18 cellular contexts compared by ENCODE assay signal in the genomic region with DNA sequence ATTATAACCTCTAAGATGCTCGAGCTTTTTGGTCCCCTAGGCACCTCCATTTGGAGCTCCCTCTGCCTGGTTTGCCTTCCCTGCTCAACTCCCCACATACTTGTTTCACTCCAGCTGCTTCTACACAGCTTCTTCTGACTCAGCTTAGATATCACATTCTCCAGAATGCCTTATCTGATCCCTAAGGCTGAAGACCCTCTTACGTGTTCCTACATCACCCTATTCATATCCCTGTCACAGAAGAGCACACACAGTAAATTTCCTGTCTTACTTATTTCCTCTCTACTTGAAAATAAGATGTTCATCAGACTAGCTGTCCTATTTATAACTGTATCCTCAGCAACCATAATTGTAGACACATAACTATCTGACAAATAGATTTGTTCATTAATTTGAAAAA.
DNase-seq lines count a peak whose midpoint lies in the region; ATAC-seq and TF ChIP-seq lines count a peak whose summit lies in the region.
"Had no signal": no experiment of that assay in that cellular context is flagged by ENCODE, and none has a peak within 500 bp of the region (broad histone marks: within the 10 kb centered on the region; RNA-seq: fewer than 3 reads in every experiment).

No MANE protein-coding gene starts in this region.

- no peak overlapping the region for H3K9ac ChIP-seq in mammary epithelial cell (ENCODE audit: insufficient read depth, low read length)
- no peak overlapping the region for H3K9ac ChIP-seq in trophoblast cell (ENCODE audit: low read length)
- H3K9ac ChIP-seq: BLaER1 treated with 17β-estradiol and CSF1 and Interleukin-3, amounts not matched to agents 10 nM and 100 nM had no signal

- H3K4me3 ChIP-seq in mammary epithelial cell (replicated peaks in 1 of 3; ENCODE audit: insufficient read depth in 1 of 3, low read depth in 2 of 3, low read length in 3 of 3) (no peak overlapping the region), trophoblast cell (ENCODE audit: low read depth, low read length) (no peak overlapping the region)
- H3K4me3 ChIP-seq: A549; BLaER1 treated with 17β-estradiol and CSF1 and Interleukin-3, amounts not matched to agents 10 nM and 100 nM had no signal

- no peak overlapping the region for H3K23ac ChIP-seq in trophoblast cell (ENCODE audit: low read length)

- H3K14ac ChIP-seq in trophoblast cell (ENCODE audit: low read length): no peak overlapping the region

- H3K27me3 ChIP-seq in mammary epithelial cell (ENCODE audit: insufficient read depth, low read length): no peaks in the 10 kb centered on the region
- H3K27me3 ChIP-seq in trophoblast cell (ENCODE audit: insufficient read depth, low read length): no peaks in the 10 kb centered on the region
- H3K27me3 ChIP-seq: BLaER1 treated with 17β-estradiol and CSF1 and Interleukin-3, amounts not matched to agents 10 nM and 100 nM had no signal

- H3K79me2 ChIP-seq in mammary epithelial cell (ENCODE audit: insufficient read depth, low read length) (no peaks in the 10 kb centered on the region), trophoblast cell (ENCODE audit: control insufficient read depth, insufficient read depth, low read length, poor library complexity) (no peaks in the 10 kb centered on the region)

- no peaks in the 10 kb centered on the region for H3K79me1 ChIP-seq in trophoblast cell (ENCODE audit: low read length)

- no peaks in the 10 kb centered on the region for H3K27me3 Mint-ChIP-seq in MCF 10A (ENCODE audit: insufficient read depth, unreplicated experiment)

- peaks cover 7% of the 10 kb centered on the region for H3K9me3 Mint-ChIP-seq in MCF 10A (ENCODE audit: unreplicated experiment)
- H3K9me3 Mint-ChIP-seq: H9 had no signal

- CTCF ChIA-PET in MCF 10A (lab: Yijun Ruan, JAX) (interaction anchor here (0.6 to 0.7 kb wide), 2 partner anchors 41 to 412 kb away, joined by 3 read pairs; no protein-coding TSS in a partner anchor), mammary epithelial cell (lab: Charles Lee; ENCODE audit: low non-redundant PET) (no interaction called here)

- no peak for ATAC-seq in HG02623 (IDR thresholded peaks at IDR 0.05; ENCODE audit: unreplicated experiment)
- ATAC-seq: A549; CD8-positive, alpha-beta T cell had no signal

- in situ Hi-C loops in mammary epithelial cell (cut with MboI; ENCODE audit: low sequenced_read_pairs in 2 of 2) (no loop called here), G401 (cut with HindIII; ENCODE audit: low sequenced_read_pairs) (no loop called here), ACHN (cut with HindIII; ENCODE audit: low pct_ligation_motif_present, low pct_unique_long_range_greater_than_20kb, low sequenced_read_pairs) (no loop called here)

- H3K36me3 ChIP-seq in mammary epithelial cell (ENCODE audit: insufficient read depth, low read length) (no peaks in the 10 kb centered on the region), trophoblast cell (ENCODE audit: control insufficient read depth in 1 of 2, insufficient read depth in 2 of 2, low read length in 2 of 2) (no peaks in the 10 kb centered on the region)
- H3K36me3 ChIP-seq: BLaER1 treated with 17β-estradiol and CSF1 and Interleukin-3, amounts not matched to agents 10 nM and 100 nM had no signal

- H4K8ac ChIP-seq in trophoblast cell (ENCODE audit: low read depth, low read length): no peak overlapping the region

- no peak overlapping the region for H3K4ac ChIP-seq in trophoblast cell (ENCODE audit: low read depth, low read length)

- H3K9me3 ChIP-seq in mammary epithelial cell (replicated peaks; ENCODE audit: insufficient read depth, low read length) (no peaks in the 10 kb centered on the region), trophoblast cell (ENCODE audit: insufficient read depth, low read depth, low read length) (no peaks in the 10 kb centered on the region)
- H3K9me3 ChIP-seq: A549; BLaER1 treated with 17β-estradiol and CSF1 and Interleukin-3, amounts not matched to agents 10 nM and 100 nM had no signal

- H3K27ac ChIP-seq in mammary epithelial cell (ENCODE audit: insufficient read depth, low read depth, low read length) (no peak overlapping the region), trophoblast cell (ENCODE audit: low read depth, low read length) (no peak overlapping the region)
- H3K27ac ChIP-seq: 22Rv1; A549; BLaER1 treated with 17β-estradiol and CSF1 and Interleukin-3, amounts not matched to agents 10 nM and 100 nM; HL-60 had no signal

- peaks cover 11% of the 10 kb centered on the region for H3K4me1 Mint-ChIP-seq in MCF 10A (ENCODE audit: insufficient read depth, unreplicated experiment)

- TF ChIP-seq CTCF in MCF 10A (IDR thresholded peaks at IDR 0.05; ENCODE audit: unreplicated experiment): no peak
- TF ChIP-seq CTCF in mammary epithelial cell (conservative IDR thresholded peaks at IDR 0.05 in 1 of 2, IDR thresholded peaks at IDR 0.05 in 1 of 2; ENCODE audit: extremely low read depth in 1 of 2, insufficient read depth in 1 of 2, low read depth in 1 of 2, low read length in 2 of 2): no peak

- no peak overlapping the region for H2AK5ac ChIP-seq in trophoblast cell (ENCODE audit: low read length)

- no peaks in the 10 kb centered on the region for H3K36me3 Mint-ChIP-seq in MCF 10A (ENCODE audit: insufficient read depth, unreplicated experiment)
- H3K36me3 Mint-ChIP-seq: CD8-positive, alpha-beta T cell had no signal

- H4K12ac ChIP-seq in trophoblast cell (ENCODE audit: low read depth, low read length): no peak overlapping the region

- intact Hi-C loops in MCF 10A (cut with micrococcal nuclease) (no loop called here), mammary epithelial cell (cut with micrococcal nuclease) (no loop called here)

- peak overlapping the region; percentile 75 for H3K27ac Mint-ChIP-seq in MCF 10A (ENCODE audit: low read depth, unreplicated experiment)
- H3K27ac Mint-ChIP-seq: CD8-positive, alpha-beta T cell; H9 had no signal

- H2AFZ ChIP-seq in mammary epithelial cell (ENCODE audit: low read depth, low read length) (no peak overlapping the region), trophoblast cell (ENCODE audit: insufficient read depth, low read length, poor library complexity) (no peak overlapping the region)

- H3K4me1 ChIP-seq in mammary epithelial cell (ENCODE audit: insufficient read depth, low read length) (no peaks in the 10 kb centered on the region), trophoblast cell (ENCODE audit: control insufficient read depth in 1 of 2, insufficient read depth in 2 of 2, low read length in 2 of 2) (no peaks in the 10 kb centered on the region)
- H3K4me1 ChIP-seq: A549; BLaER1 treated with 17β-estradiol and CSF1 and Interleukin-3, amounts not matched to agents 10 nM and 100 nM had no signal

- H3K4me2 ChIP-seq in mammary epithelial cell (ENCODE audit: insufficient read depth, low read depth, low read length) (no peak overlapping the region), trophoblast cell (ENCODE audit: low read length) (no peak overlapping the region)
- H3K4me2 ChIP-seq: A549; BLaER1 treated with 17β-estradiol and CSF1 and Interleukin-3, amounts not matched to agents 10 nM and 100 nM had no signal

- BruUV-seq in MCF 10A (replicated peaks; lab: Mats Ljungman, UMichigan) (no TSS peak), mammary epithelial cell (replicated peaks; lab: Mats Ljungman, UMichigan) (no TSS peak)

- POLR2A ChIA-PET in MCF 10A (lab: Yijun Ruan, JAX): no interaction called here

- no peaks in the 10 kb centered on the region for H4K20me1 ChIP-seq in mammary epithelial cell (ENCODE audit: insufficient read depth, low read length)
- H4K20me1 ChIP-seq: BLaER1 treated with 17β-estradiol and CSF1 and Interleukin-3, amounts not matched to agents 10 nM and 100 nM had no signal

- no peak overlapping the region for H2BK12ac ChIP-seq in trophoblast cell (ENCODE audit: low read length)

- no peak overlapping the region for H4K91ac ChIP-seq in trophoblast cell (ENCODE audit: low read depth, low read length)

- no peak overlapping the region for H3K4me3 Mint-ChIP-seq in MCF 10A (ENCODE audit: unreplicated experiment)
- H3K4me3 Mint-ChIP-seq: CD8-positive, alpha-beta T cell; H9 had no signal

- DNase-seq in MCF 10A (ENCODE audit: unreplicated experiment): no peak
- no peak for DNase-seq in mammary epithelial cell
- DNase-seq in dermis blood vessel endothelial cell: peak; percentile 66
- peak; percentile 40 for DNase-seq in pulmonary artery endothelial cell (ENCODE audit: low read depth, low spot score)
- DNase-seq in trophoblast cell: no peak
- no peak for DNase-seq in G401 (ENCODE audit: low spot score)
- no peak for DNase-seq in ACHN
- DNase-seq: Calu3; CD8-positive, alpha-beta T cell; DMS53; DND-41; EL; H9 had no signal

- H2BK120ac ChIP-seq in trophoblast cell (ENCODE audit: insufficient read depth, low read length, poor library complexity): no peak overlapping the region

- H3K18ac ChIP-seq in trophoblast cell (ENCODE audit: low read length): no peak overlapping the region

- 82% methylated on average over 2 of the region's 2 CpGs for WGBS in mammary epithelial cell (ENCODE audit: low coverage, missing lambda C conversion rate)
- no CpG with 5 or more reads among the region's 2 CpGs for WGBS in trophoblast cell (ENCODE audit: extremely low coverage, insufficient coverage, insufficient read length)

- dilution Hi-C loops in mammary epithelial cell (cut with HindIII; ENCODE audit: low sequenced_read_pairs): no loop called here

- no peak overlapping the region for H2BK5ac ChIP-seq in trophoblast cell (ENCODE audit: low read depth, low read length, poor library complexity)

Comparison
In these comparisons a context has a peak if more than half of its experiments do, and no peak if none do; other contexts are left out.
1. DNase-seq: peak in dermis blood vessel endothelial cell (single experiment) and pulmonary artery endothelial cell (single experiment); none in MCF 10A (single experiment), mammary epithelial cell (single experiment), trophoblast cell (0 of 2), G401 (single experiment) and ACHN (single experiment).